ENCODE assay signal across 1 cellular context in the genomic region with DNA sequence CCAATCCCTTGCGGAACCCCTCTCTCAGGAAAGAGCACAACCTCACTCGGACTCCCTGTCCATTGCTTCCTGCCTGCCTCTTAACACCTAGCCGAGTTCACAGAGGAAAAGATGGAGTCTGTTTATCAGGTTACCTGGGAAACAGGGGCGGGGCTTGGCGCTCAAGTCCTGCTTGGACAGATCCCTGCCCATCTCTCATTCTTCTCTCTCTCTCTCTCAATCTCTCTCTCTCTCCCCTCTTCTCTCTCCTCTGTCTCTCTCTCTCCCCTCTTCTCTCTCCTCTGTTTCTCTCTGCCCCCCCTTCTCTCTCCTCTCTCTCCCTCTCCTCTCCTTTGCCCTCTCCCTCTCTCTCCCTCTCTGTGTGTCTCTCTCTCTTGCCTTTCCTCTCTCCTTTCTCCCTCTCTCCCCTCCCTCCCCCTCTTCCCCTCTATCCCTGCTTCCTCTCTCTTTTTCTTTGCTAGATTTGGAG.
TF ChIP-seq lines count a peak whose summit lies in the region.

A gene with protein sequence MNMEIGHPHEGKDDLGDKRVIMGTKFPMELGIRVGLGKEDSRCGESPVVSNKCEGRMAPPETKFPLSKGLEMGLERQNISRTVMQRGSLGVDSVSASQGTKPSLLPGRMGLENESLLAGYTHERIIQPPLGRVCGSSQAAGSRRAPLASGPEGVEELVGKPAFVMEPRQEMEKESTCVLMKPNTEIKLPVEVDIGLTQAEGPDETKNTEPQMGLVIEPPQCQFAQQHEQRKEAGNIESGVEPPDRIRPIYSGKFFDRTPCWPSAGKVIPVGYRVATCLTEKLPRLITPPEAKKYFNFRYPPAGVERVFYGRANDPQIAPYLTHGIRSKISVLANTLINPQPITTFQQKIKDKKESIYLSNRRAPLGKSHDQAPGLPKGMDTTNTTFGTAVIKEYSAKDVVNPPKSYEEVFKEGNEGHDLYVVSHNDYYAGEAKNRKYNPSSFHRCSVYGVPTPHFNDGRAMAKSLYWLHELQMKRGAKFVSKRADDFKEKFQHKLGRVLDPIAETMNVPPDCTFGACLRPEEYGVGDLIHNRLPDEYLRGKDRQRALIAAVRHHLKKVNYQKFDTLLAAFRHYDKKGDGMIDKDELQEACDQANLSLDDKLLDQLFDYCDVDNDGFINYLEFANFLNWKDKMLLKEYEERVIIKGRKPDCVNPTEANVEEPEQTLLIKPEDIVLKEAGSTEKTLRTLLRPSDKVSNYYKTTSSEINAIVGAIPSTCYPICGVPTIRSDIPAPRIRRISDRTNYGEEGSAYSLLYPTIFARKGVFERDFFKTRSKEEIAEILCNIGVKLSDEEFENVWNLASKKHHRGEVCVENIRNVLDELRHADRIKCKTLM (minus strand): TSS at position 120 of the 469 bp plus-strand sequence. CDS start 199 bp downstream, outside the sequence.

TF ChIP-seq in H1, 55 proteins besides CTCF, POLR2A, EP300 and RAD21:
- TF ChIP-seq GTF2F1 (IDR thresholded peaks at IDR 0.05; ENCODE audit: borderline replicate concordance, low read depth, low read length) (no peak), CEBPB (IDR thresholded peaks at IDR 0.05; ENCODE audit: low read depth, low read length) (no peak), YY1 (IDR thresholded peaks at IDR 0.05; ENCODE audit: low read depth, low read length) (peak; percentile 86), TAF1 (IDR thresholded peaks at IDR 0.05; ENCODE audit: low read depth, low read length) (peak; percentile 35; the same call in 1 of the 2 replicates), RBBP5 (IDR thresholded peaks at IDR 0.05; ENCODE audit: borderline replicate concordance, low read depth, low read length) (peak; percentile 66; the same call in 1 of the 2 replicates)
